ENCODE assay signal across 8 cellular contexts in genomic region chr1:179955318-179955638, GRCh38. TPM values are rescaled to one million over a fixed set of nuclear protein-coding genes. Genes with fewer than 3 reads are reported as not detected.
DNase-seq lines count a peak whose midpoint lies in the region; ATAC-seq and TF ChIP-seq lines count a peak whose summit lies in the region.

No MANE protein-coding gene starts in this region.

- no peak for DNase-seq in CD8-positive, alpha-beta memory T cell
- DNase-seq in SK-N-SH (no peak), fibroblast of gingiva (ENCODE audit: low read depth) (peak; percentile 2), ovary (no peak), UCSD-AML1 (lab: John Stamatoyannopoulos, UW; ENCODE audit: unreplicated experiment) (no peak), NCI-H1436 (lab: John Stamatoyannopoulos, UW) (no peak), NCI-H510A treated with DMSO at 0.1 percent for 48 hours (lab: John Stamatoyannopoulos, UW) (no peak)

- TF ChIP-seq EP300 in SK-N-SH (IDR thresholded peaks at IDR 0.05; ENCODE audit: borderline replicate concordance in 1 of 2, low read depth in 1 of 2, low read length in 1 of 2) (no peak), ovary (IDR thresholded peaks at IDR 0.05) (no peak)

- peak overlapping the region; percentile 74 for H3K4me2 ChIP-seq in SK-N-SH

- peaks cover 0 to 10% (median 0%) of the 10 kb centered on the region in 3 donors for H3K36me3 Mint-ChIP-seq in CD8-positive, alpha-beta memory T cell

- peak overlapping the region; percentile 88 for H3K4me3 ChIP-seq in CD8-positive, alpha-beta memory T cell (ENCODE audit: low read length)
- peak overlapping the region; percentile 91 to 98 for H3K4me3 ChIP-seq in SK-N-SH (ENCODE audit: low read depth in 2 of 2, low read length in 1 of 2)
- H3K4me3 ChIP-seq in ovary: peak overlapping the region; percentile 97

- peaks cover 17% of the 10 kb centered on the region for H4K20me1 ChIP-seq in SK-N-SH (ENCODE audit: insufficient read depth)

- intact Hi-C loops in ovary (cut with DNase I): loop anchor here in 2 of 4 donors (2.0 to 10.0 kb wide), 2 partner anchors 70 to 72 kb away; partner anchors contain the start of gene TOR1AIP1 (in 2 of the 2)

- H3K9ac ChIP-seq in SK-N-SH: peak overlapping the region; percentile 94

- no peaks in the 10 kb centered on the region for H3K9me3 Mint-ChIP-seq in CD8-positive, alpha-beta memory T cell

- peak overlapping the region; percentile 84 to 96 (median 94) for H3K27ac Mint-ChIP-seq in CD8-positive, alpha-beta memory T cell

- peaks cover 55% of the 10 kb centered on the region for H3K79me2 ChIP-seq in SK-N-SH (ENCODE audit: insufficient read depth)

- peaks cover 42% of the 10 kb centered on the region for H3K4me1 ChIP-seq in CD8-positive, alpha-beta memory T cell (ENCODE audit: insufficient read depth, low read length)
- peaks cover 0 to 17% of the 10 kb centered on the region in 2 experiments; a peak in 3 of 4 replicates for H3K4me1 ChIP-seq in SK-N-SH (ENCODE audit: control insufficient read depth in 1 of 2, insufficient read depth in 2 of 2, low read depth in 1 of 2, low read length in 1 of 2)
- H3K4me1 ChIP-seq in ovary (ENCODE audit: insufficient read depth): no peaks in the 10 kb centered on the region

- H3K9me3 ChIP-seq in CD8-positive, alpha-beta memory T cell (ENCODE audit: low read length): no peaks in the 10 kb centered on the region
- H3K9me3 ChIP-seq in SK-N-SH (no peaks in the 10 kb centered on the region), ovary (no peaks in the 10 kb centered on the region)

- WGBS in SK-N-SH (ENCODE audit: low lambda C conversion rate): 5% methylated on average over 3 of the region's 9 CpGs
- WGBS in ovary, 3 donors: 0% methylated on average over 9 of the region's 9 CpGs

- no peaks in the 10 kb centered on the region for H3K9me2 ChIP-seq in SK-N-SH

- no peak for TF ChIP-seq RAD21 in SK-N-SH (IDR thresholded peaks at IDR 0.05; ENCODE audit: low read length)

- POLR2A ChIA-PET in CD8-positive, alpha-beta memory T cell (lab: Charles Lee): interaction anchor here (0.5 to 2.9 kb wide), 3 partner anchors 10 to 151 kb away, joined by 3 to 47 read pairs (median 3); partner anchors contain the start of gene TOR1AIP1
- POLR2A ChIA-PET in SK-N-SH (lab: Yijun Ruan, JAX): no interaction called here

- no peak for TF ChIP-seq POLR2A in ovary (IDR thresholded peaks at IDR 0.05)

- no peaks in the 10 kb centered on the region for H3K27me3 ChIP-seq in CD8-positive, alpha-beta memory T cell (ENCODE audit: insufficient read depth, low read length, poor library complexity, severe bottlenecking)
- H3K27me3 ChIP-seq in SK-N-SH (ENCODE audit: insufficient read depth): no peaks in the 10 kb centered on the region
- no peaks in the 10 kb centered on the region for H3K27me3 ChIP-seq in ovary

- peak; percentile 6 for ATAC-seq in HG02852 (IDR thresholded peaks at IDR 0.05; ENCODE audit: unreplicated experiment)

- CTCF ChIA-PET in CD8-positive, alpha-beta memory T cell (lab: Charles Lee): interaction anchor here (3.5 kb wide), 1 partner anchor 73 kb away, joined by 18 read pairs; the partner anchor contains the start of gene TOR1AIP1
- CTCF ChIA-PET in SK-N-SH (lab: Yijun Ruan, JAX): interaction anchor here (0.7 to 2.1 kb wide), 5 partner anchors 11 to 226 kb away, joined by 3 to 8 read pairs (median 3); no protein-coding TSS in a partner anchor

- H3F3A ChIP-seq in SK-N-SH (replicated peaks; ENCODE audit: insufficient read depth): peaks cover 7% of the 10 kb centered on the region

- peaks cover 58 to 74% (median 69%) of the 10 kb centered on the region in 3 donors for H3K4me1 Mint-ChIP-seq in CD8-positive, alpha-beta memory T cell

- H3K27me3 Mint-ChIP-seq in CD8-positive, alpha-beta memory T cell: no peaks in the 10 kb centered on the region

- TF ChIP-seq CTCF in SK-N-SH (IDR thresholded peaks at IDR 0.05) (no peak; the same call in 1 of the 2 replicates), ovary (IDR thresholded peaks at IDR 0.05) (no peak)

- peak overlapping the region; percentile 90 to 96 (median 93) for H3K4me3 Mint-ChIP-seq in CD8-positive, alpha-beta memory T cell

- peak overlapping the region; percentile 81 for H2AFZ ChIP-seq in SK-N-SH (ENCODE audit: low read depth)

- H3K27ac ChIP-seq in CD8-positive, alpha-beta memory T cell (ENCODE audit: low read depth, low read length): peak overlapping the region; percentile 78
- H3K27ac ChIP-seq in SK-N-SH (ENCODE audit: low read depth in 2 of 2, low read length in 1 of 2) (peak overlapping the region; percentile 75 to 91; a peak in 3 of 4 replicates), ovary (peak overlapping the region; percentile 88 to 92)

- no peaks in the 10 kb centered on the region for H3K36me3 ChIP-seq in CD8-positive, alpha-beta memory T cell (ENCODE audit: insufficient read depth, low read length)
- H3K36me3 ChIP-seq in SK-N-SH (replicated peaks in 1 of 2; ENCODE audit: control insufficient read depth in 1 of 2, insufficient read depth in 2 of 2, low read length in 1 of 2) (no peaks in the 10 kb centered on the region), ovary (no peaks in the 10 kb centered on the region)

TF ChIP-seq in SK-N-SH, 30 proteins besides CTCF, POLR2A, EP300 and RAD21 (continues in another document):
- TF ChIP-seq YY1 (IDR thresholded peaks at IDR 0.05; ENCODE audit: low read depth): no peak
- no peak for TF ChIP-seq EZH2phosphoT487 (IDR thresholded peaks at IDR 0.05; ENCODE audit: borderline replicate concordance, low read depth)
- TF ChIP-seq SMC3 (IDR thresholded peaks at IDR 0.05; ENCODE audit: low read depth, low read length): no peak
- TF ChIP-seq PBX3 (IDR thresholded peaks at IDR 0.05): no peak
- TF ChIP-seq RXRA (IDR thresholded peaks at IDR 0.05; ENCODE audit: borderline replicate concordance, low read depth): no peak
- no peak for TF ChIP-seq REST (IDR thresholded peaks at IDR 0.05; ENCODE audit: low read depth, low read length)
- TF ChIP-seq MAX (IDR thresholded peaks at IDR 0.05; ENCODE audit: low read depth): no peak
- TF ChIP-seq TCF12 (IDR thresholded peaks at IDR 0.05): no peak
- TF ChIP-seq USF1 (IDR thresholded peaks at IDR 0.05; ENCODE audit: borderline replicate concordance, low read depth): no peak
- TF ChIP-seq IRF3 (IDR thresholded peaks at IDR 0.05; ENCODE audit: low read depth, low read length): no peak

RNA-seq across cellular contexts. Expression of gene CEP350, which starts 0.7 kb away (rescaled TPM):
- 10 to 100 TPM; 41.4 to 43.3 TPM for total RNA-seq in CD8-positive, alpha-beta memory T cell
- 60.1 TPM for polyA plus RNA-seq in CD8-positive, alpha-beta memory T cell
- polyA plus RNA-seq in SK-N-SH (2012; rRNA removed) (2.9 and 4.2 TPM in 2 replicates), ovary (10 to 100 TPM in 1 of 2 donors, 1 to 10 TPM in 1; 7.9 to 16.2 TPM)
- 4.6 and 5.5 TPM in 2 replicates for polyA plus RNA-seq in SK-N-SH (2012; cell fraction: cytosol; rRNA removed)
- 4.1 and 11.6 TPM in 2 replicates for polyA plus RNA-seq in SK-N-SH (2012; cell fraction: nucleus; rRNA removed)
- 10 to 100 TPM; 38.7 to 69.4 (median 55.2) TPM for total RNA-seq in ovary
